21 cellular contexts compared by ENCODE assay signal in the genomic region with DNA sequence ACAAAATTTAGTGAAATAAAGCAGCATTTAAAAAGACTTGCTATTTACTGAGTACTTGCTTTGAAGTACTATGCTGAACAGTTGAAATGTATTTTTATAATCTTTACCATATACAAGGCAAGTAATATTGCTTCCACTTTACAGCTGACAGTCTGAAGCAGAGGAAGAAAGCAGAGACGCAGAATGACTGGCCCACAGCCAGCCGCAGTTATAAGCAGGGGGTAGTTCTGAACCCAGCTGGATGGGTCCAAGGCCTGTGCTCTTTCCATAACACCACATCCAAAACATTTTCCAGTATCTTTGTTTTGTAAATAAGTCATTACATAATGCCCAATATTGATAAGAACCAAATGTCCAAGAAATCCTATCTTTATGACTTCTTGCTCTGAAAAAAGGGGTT. TPM values are rescaled to one million over a fixed set of nuclear protein-coding genes. Genes with fewer than 3 reads are reported as not detected.
DNase-seq lines count a peak whose midpoint lies in the region; ATAC-seq, FAIRE-seq and TF ChIP-seq lines count a peak whose summit lies in the region.
"Had no signal": no experiment of that assay in that cellular context is flagged by ENCODE, and none has a peak within 500 bp of the region (broad histone marks: within the 10 kb centered on the region; RNA-seq: fewer than 3 reads in every experiment).

No MANE protein-coding gene starts in this region.

- intact Hi-C loops in ovary (cut with DNase I) (loop anchor here in 1 of 4 donors (10.0 kb wide), 1 partner anchor 55 kb away; no protein-coding TSS in a partner anchor), psoas muscle (cut with DNase I) (no loop called here)

- H3K4me2 ChIP-seq in astrocyte (ENCODE audit: low read length): no peak overlapping the region

- no peak for TF ChIP-seq EP300 in ovary (IDR thresholded peaks at IDR 0.05)

- TF ChIP-seq CTCF in astrocyte (IDR thresholded peaks at IDR 0.05; ENCODE audit: insufficient read depth, low read depth, low read length) (no peak), endodermal cell (conservative IDR thresholded peaks at IDR 0.05) (no peak), ovary (IDR thresholded peaks at IDR 0.05) (no peak), psoas muscle (IDR thresholded peaks at IDR 0.05) (no peak)

- H3K36me3 ChIP-seq in CD8-positive, alpha-beta memory T cell (ENCODE audit: insufficient read depth, low read length): peaks cover 16% of the 10 kb centered on the region
- H3K36me3 ChIP-seq in astrocyte (ENCODE audit: insufficient read depth, low read length) (peaks cover 33% of the 10 kb centered on the region), endodermal cell (ENCODE audit: control insufficient read depth, insufficient read depth, low read length) (peaks cover 70% of the 10 kb centered on the region), ovary (no peaks in the 10 kb centered on the region), psoas muscle (ENCODE audit: insufficient read depth in 1 of 2, low read depth in 1 of 2) (peaks cover 7 to 65% of the 10 kb centered on the region in 2 donors)

- no peak overlapping the region for H2AFZ ChIP-seq in astrocyte (ENCODE audit: low read depth, low read length)

- CTCF ChIA-PET in CD8-positive, alpha-beta memory T cell (lab: Charles Lee): interaction anchor here (4.0 kb wide), 1 partner anchor 24 kb away, joined by 18 read pairs; the partner anchor contains the start of gene YPEL1

- H3K27me3 ChIP-seq in CD8-positive, alpha-beta memory T cell (ENCODE audit: insufficient read depth, low read length, poor library complexity, severe bottlenecking): no peaks in the 10 kb centered on the region
- H3K27me3 ChIP-seq in astrocyte (ENCODE audit: insufficient read depth, low read length) (no peaks in the 10 kb centered on the region), endodermal cell (ENCODE audit: control insufficient read depth, insufficient read depth, low read length, poor library complexity, severe bottlenecking) (no peaks in the 10 kb centered on the region), ovary (no peaks in the 10 kb centered on the region), psoas muscle (ENCODE audit: insufficient read depth in 3 of 3, low read length in 2 of 3) (no peaks in the 10 kb centered on the region)

- H3K9me3 ChIP-seq in CD8-positive, alpha-beta memory T cell (ENCODE audit: low read length): no peaks in the 10 kb centered on the region
- H3K9me3 ChIP-seq in astrocyte (ENCODE audit: insufficient read depth, low read depth, low read length) (no peaks in the 10 kb centered on the region), endodermal cell (ENCODE audit: control insufficient read depth, low read length) (no peaks in the 10 kb centered on the region), ovary (no peaks in the 10 kb centered on the region), psoas muscle (no peaks in the 10 kb centered on the region)

- TF ChIP-seq POLR2A in ovary (IDR thresholded peaks at IDR 0.05): no peak

- peaks cover 70 to 71% (median 71%) of the 10 kb centered on the region in 3 donors for H3K4me1 Mint-ChIP-seq in CD8-positive, alpha-beta memory T cell
- H3K4me1 Mint-ChIP-seq in astrocyte (ENCODE audit: low read depth, unreplicated experiment) (peaks cover 24% of the 10 kb centered on the region), endodermal cell (peaks cover 11% of the 10 kb centered on the region)

- H3K27ac ChIP-seq in CD8-positive, alpha-beta memory T cell (ENCODE audit: low read depth, low read length): no peak overlapping the region
- H3K27ac ChIP-seq in astrocyte (ENCODE audit: low read depth, low read length) (no peak overlapping the region), endodermal cell (ENCODE audit: low read depth, low read length) (peak overlapping the region; percentile 24), ovary (no peak overlapping the region), psoas muscle (no peak overlapping the region)

- no peaks in the 10 kb centered on the region for H3K9me3 Mint-ChIP-seq in CD8-positive, alpha-beta memory T cell
- H3K9me3 Mint-ChIP-seq in astrocyte (ENCODE audit: unreplicated experiment) (no peaks in the 10 kb centered on the region), endodermal cell (no peaks in the 10 kb centered on the region)
- H3K9me3 Mint-ChIP-seq: CD14-positive monocyte, H9 had no signal

- H3K9ac ChIP-seq in astrocyte (ENCODE audit: low read length) (no peak overlapping the region), endodermal cell (ENCODE audit: extremely low read depth, low read length, poor library complexity, severe bottlenecking) (no peak overlapping the region)

- FAIRE-seq in astrocyte (lab: Jason Lieb, UNC): no peak

- H3K27ac Mint-ChIP-seq in CD8-positive, alpha-beta memory T cell: peak overlapping the region in 7 of 8 donors; percentile 17 to 91 (median 61)
- H3K27ac Mint-ChIP-seq in astrocyte (ENCODE audit: unreplicated experiment) (peak overlapping the region; percentile 26), endodermal cell (no peak overlapping the region)
- H3K27ac Mint-ChIP-seq: B cell had no signal

- 88 to 100% methylated on average over 2 of the region's 2 CpGs for whole genome bisulfite sequencing in endodermal cell (ENCODE audit: insufficient coverage in 1 of 2, insufficient read length in 1 of 2), 2 experiments
- WGBS in ovary, 3 donors: 19 to 39% (median 32%) methylated on average over 2 of the region's 2 CpGs
- 84 to 95% (median 86%) methylated on average over 2 of the region's 2 CpGs for WGBS in psoas muscle, 3 donors

- POLR2A ChIA-PET in CD8-positive, alpha-beta memory T cell (lab: Charles Lee): no interaction called here

- H3K79me2 ChIP-seq in astrocyte (ENCODE audit: insufficient read depth, low read length): no peaks in the 10 kb centered on the region

- H3K4me3 Mint-ChIP-seq in CD8-positive, alpha-beta memory T cell: peak overlapping the region in 5 of 7 donors; percentile 7 to 37 (median 8)
- H3K4me3 Mint-ChIP-seq in astrocyte (ENCODE audit: unreplicated experiment): no peak overlapping the region
- H3K4me3 Mint-ChIP-seq in endodermal cell: no peak overlapping the region
- H3K4me3 Mint-ChIP-seq: B cell, CD14-positive monocyte, H9 had no signal

- ATAC-seq in psoas muscle: no peak
- ATAC-seq: Panc1 had no signal

- H3K4me3 ChIP-seq in CD8-positive, alpha-beta memory T cell (ENCODE audit: low read length): no peak overlapping the region
- no peak overlapping the region for H3K4me3 ChIP-seq in astrocyte (ENCODE audit: insufficient read depth, low read depth, low read length)
- H3K4me3 ChIP-seq in endodermal cell (ENCODE audit: low read length): no peak overlapping the region
- H3K4me3 ChIP-seq in ovary: no peak overlapping the region
- no peak overlapping the region for H3K4me3 ChIP-seq in psoas muscle

- no peaks in the 10 kb centered on the region for H3K27me3 Mint-ChIP-seq in CD8-positive, alpha-beta memory T cell
- no peaks in the 10 kb centered on the region for H3K27me3 Mint-ChIP-seq in astrocyte (ENCODE audit: low read depth, unreplicated experiment)
- H3K27me3 Mint-ChIP-seq in endodermal cell (ENCODE audit: insufficient read depth): no peaks in the 10 kb centered on the region
- H3K27me3 Mint-ChIP-seq: B cell had no signal

- DNase-seq in CD8-positive, alpha-beta memory T cell: no peak
- no peak for DNase-seq in astrocyte (ENCODE audit: low read depth)
- DNase-seq in endodermal cell: no peak
- DNase-seq in ovary: peak; percentile 48 to 77 (median 54)
- DNase-seq in hypothalamus (lab: John Stamatoyannopoulos, UW): no peak
- DNase-seq in germinal center (ENCODE audit: low spot score): no peak
- DNase-seq in psoas muscle: no peak
- DNase-seq in T-helper 1 cell: no peak
- DNase-seq: COR-L47; DMS79; H9; KG1; NCI-H1092 treated with DMSO at 0.1 percent for 48 hours; NCI-H1436 treated with DMSO at 0.1 percent for 48 hours; NCI-H1930; NCI-H510A; NK-92 treated with Interleukin-12 subunit alpha and Interleukin-12 subunit beta, amount 100 ng/mL, for 24 hours; SIG-M5 had no signal

- peaks cover 24% of the 10 kb centered on the region for H4K20me1 ChIP-seq in astrocyte (ENCODE audit: insufficient read depth, low read length)

- peaks cover 47% of the 10 kb centered on the region for H3K4me1 ChIP-seq in CD8-positive, alpha-beta memory T cell (ENCODE audit: insufficient read depth, low read length)
- H3K4me1 ChIP-seq in astrocyte (ENCODE audit: insufficient read depth, low read length) (peaks cover 27% of the 10 kb centered on the region), endodermal cell (ENCODE audit: control insufficient read depth, insufficient read depth, low read length) (no peaks in the 10 kb centered on the region), ovary (ENCODE audit: insufficient read depth) (peaks cover 15% of the 10 kb centered on the region), psoas muscle (peaks cover 8% of the 10 kb centered on the region)

- peaks cover 3 to 76% (median 18%) of the 10 kb centered on the region in 3 donors for H3K36me3 Mint-ChIP-seq in CD8-positive, alpha-beta memory T cell
- H3K36me3 Mint-ChIP-seq in astrocyte (ENCODE audit: low read depth, unreplicated experiment) (peaks cover 35% of the 10 kb centered on the region), endodermal cell (ENCODE audit: low read depth) (peaks cover 36% of the 10 kb centered on the region)

RNA-seq across cellular contexts. Expression of gene YPEL1, which starts 24.0 kb away (rescaled TPM):
- total RNA-seq in CD8-positive, alpha-beta memory T cell: 1 to 10 TPM; 2.4 to 2.6 TPM
- polyA plus RNA-seq in CD8-positive, alpha-beta memory T cell: 27.0 TPM
- total RNA-seq in astrocyte (0.82 and 0.86 TPM in 2 replicates), endodermal cell (10 to 100 TPM; 13.4 to 23.4 TPM), ovary (10 to 100 TPM in 2 of 7 donors, 1 to 10 TPM in 5; 2.9 to 11.4 (median 7.0) TPM), psoas muscle (10 to 100 TPM in 2 of 4 donors, 1 to 10 TPM in 2; 2.9 to 21.9 (median 10.3) TPM)
- 27.1 TPM for polyA plus RNA-seq in endodermal cell (2013, experiment 1 of 2)
- 27.2 TPM for polyA plus RNA-seq in endodermal cell (2013, experiment 2 of 2)
- polyA plus RNA-seq in ovary (10 to 100 TPM in 1 of 2 donors, 1 to 10 TPM in 1; 8.5 to 10.2 TPM), psoas muscle (1 to 10 TPM in 2 of 3 donors, under 1 TPM in 1; 0.72 to 4.6 (median 3.8) TPM)

Comparison
In these comparisons a context has a peak if more than half of its experiments do, and no peak if none do; other contexts are left out.
1. DNase-seq: peak in ovary (5 of 5); none in CD8-positive, alpha-beta memory T cell (0 of 5), astrocyte (single experiment), endodermal cell (single experiment), hypothalamus (0 of 51), germinal center (single experiment), psoas muscle (0 of 2) and T-helper 1 cell (0 of 5).
2. H3K4me3 Mint-ChIP-seq: peak in CD8-positive, alpha-beta memory T cell (5 of 7); none in astrocyte (single experiment) and endodermal cell (single experiment).